8 cellular contexts compared by ENCODE assay signal in the genomic region with DNA sequence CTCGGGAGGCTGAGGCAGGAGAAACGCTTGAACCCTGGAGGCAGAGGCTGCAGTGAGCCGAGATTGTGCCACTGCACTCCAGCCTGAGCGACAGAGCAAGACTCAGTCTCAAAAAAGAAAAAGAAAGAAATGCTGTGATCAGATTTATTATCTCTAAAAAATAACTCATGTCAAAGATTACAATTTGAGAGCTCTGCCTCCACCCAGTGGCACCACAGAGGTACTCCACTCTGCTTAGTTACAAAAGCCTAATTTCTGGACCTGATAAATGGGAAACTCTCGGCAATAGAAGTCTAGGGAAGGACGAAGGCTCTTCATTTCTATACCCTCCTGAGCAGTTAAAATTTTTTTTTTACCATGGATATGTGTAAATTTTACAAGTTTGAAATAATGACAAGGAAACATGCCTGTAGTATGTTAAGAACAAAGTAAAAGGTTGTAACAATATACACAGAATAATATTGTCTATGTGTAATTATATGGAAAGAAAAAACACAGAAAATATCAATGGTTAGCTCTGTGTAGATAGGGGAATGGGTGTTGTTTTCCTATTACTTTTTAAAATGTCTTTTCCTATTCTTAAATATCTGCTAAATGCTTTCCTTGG.
DNase-seq lines count a peak whose midpoint lies in the region; ATAC-seq and TF ChIP-seq lines count a peak whose summit lies in the region.

No MANE protein-coding gene starts in this region.

- no peak for TF ChIP-seq EP300 in Ishikawa (IDR thresholded peaks at IDR 0.05; ENCODE audit: borderline replicate concordance)

- no peak overlapping the region for H3K27ac Mint-ChIP-seq in progenitor cell of endocrine pancreas

- TF ChIP-seq RAD21 in Ishikawa (IDR thresholded peaks at IDR 0.05; ENCODE audit: low read depth): peak; percentile 87

- DNase-seq in DMS79 (lab: John Stamatoyannopoulos, UW): peak; percentile 2
- peak; percentile 53 for DNase-seq in RWPE1 (ENCODE audit: low spot score)
- peak; percentile 27 for DNase-seq in activated gamma-delta T cell treated with anti-CD3 and anti-CD28 coated beads, Interleukin-2, amount 50 U/mL, for 16 hours (ENCODE audit: low read depth)
- peak; percentile 74 for DNase-seq in globus pallidus (ENCODE audit: low spot score)
- DNase-seq in progenitor cell of endocrine pancreas (ENCODE audit: low spot score, unreplicated experiment): no peak

- no peaks in the 10 kb centered on the region for H3K27me3 Mint-ChIP-seq in progenitor cell of endocrine pancreas

- POLR2A ChIA-PET in RWPE1 (lab: Yijun Ruan, JAX; ENCODE audit: low non-redundant PET): interaction anchor here (0.6 kb wide), 1 partner anchor 150 kb away, joined by 3 read pairs; no protein-coding TSS in a partner anchor

- H3K4me3 Mint-ChIP-seq in progenitor cell of endocrine pancreas (ENCODE audit: low read depth): no peak overlapping the region

- H3K9me3 Mint-ChIP-seq in progenitor cell of endocrine pancreas (ENCODE audit: low read depth): no peaks in the 10 kb centered on the region

- H3K27ac ChIP-seq in RWPE1: no peak overlapping the region

- ATAC-seq in GM21528 (IDR thresholded peaks at IDR 0.05; ENCODE audit: low FRiP score, unreplicated experiment) (peak; percentile 91), GM18858 (IDR thresholded peaks at IDR 0.05; ENCODE audit: unreplicated experiment) (no peak)

- H3K4me1 Mint-ChIP-seq in progenitor cell of endocrine pancreas (ENCODE audit: low read depth): peaks cover 6% of the 10 kb centered on the region

- peak; percentile 87 for TF ChIP-seq CTCF in RWPE1 (conservative IDR thresholded peaks at IDR 0.05; ENCODE audit: low read depth)
- peak; percentile 81 for TF ChIP-seq CTCF in progenitor cell of endocrine pancreas (IDR thresholded peaks at IDR 0.05; ENCODE audit: unreplicated experiment)

- no peaks in the 10 kb centered on the region for H3K36me3 Mint-ChIP-seq in progenitor cell of endocrine pancreas (ENCODE audit: insufficient read depth)

- CTCF ChIA-PET in RWPE1 (lab: Yijun Ruan, JAX): interaction anchor here (0.6 to 0.7 kb wide), 3 partner anchors 123 to 505 kb away, joined by 3 to 4 read pairs (median 4); no protein-coding TSS in a partner anchor

TF ChIP-seq in Ishikawa, 13 proteins besides CTCF, POLR2A, EP300 and RAD21:
- TF ChIP-seq EGR1 (IDR thresholded peaks at IDR 0.05) (no peak), ZBTB7A (IDR thresholded peaks at IDR 0.05; ENCODE audit: low read depth) (no peak), TEAD4 (IDR thresholded peaks at IDR 0.05) (no peak), YY1 (IDR thresholded peaks at IDR 0.05; ENCODE audit: low read depth) (no peak), TAF1 (IDR thresholded peaks at IDR 0.05; ENCODE audit: low read depth) (no peak), TCF12 (IDR thresholded peaks at IDR 0.05; ENCODE audit: low read depth) (no peak), CEBPB (IDR thresholded peaks at IDR 0.05) (no peak), CREB1 (IDR thresholded peaks at IDR 0.05; ENCODE audit: low read depth) (no peak), FOXM1 (IDR thresholded peaks at IDR 0.05; ENCODE audit: borderline replicate concordance, low read depth) (no peak), NFIC (IDR thresholded peaks at IDR 0.05) (no peak)
- TF ChIP-seq, protein P1, sequence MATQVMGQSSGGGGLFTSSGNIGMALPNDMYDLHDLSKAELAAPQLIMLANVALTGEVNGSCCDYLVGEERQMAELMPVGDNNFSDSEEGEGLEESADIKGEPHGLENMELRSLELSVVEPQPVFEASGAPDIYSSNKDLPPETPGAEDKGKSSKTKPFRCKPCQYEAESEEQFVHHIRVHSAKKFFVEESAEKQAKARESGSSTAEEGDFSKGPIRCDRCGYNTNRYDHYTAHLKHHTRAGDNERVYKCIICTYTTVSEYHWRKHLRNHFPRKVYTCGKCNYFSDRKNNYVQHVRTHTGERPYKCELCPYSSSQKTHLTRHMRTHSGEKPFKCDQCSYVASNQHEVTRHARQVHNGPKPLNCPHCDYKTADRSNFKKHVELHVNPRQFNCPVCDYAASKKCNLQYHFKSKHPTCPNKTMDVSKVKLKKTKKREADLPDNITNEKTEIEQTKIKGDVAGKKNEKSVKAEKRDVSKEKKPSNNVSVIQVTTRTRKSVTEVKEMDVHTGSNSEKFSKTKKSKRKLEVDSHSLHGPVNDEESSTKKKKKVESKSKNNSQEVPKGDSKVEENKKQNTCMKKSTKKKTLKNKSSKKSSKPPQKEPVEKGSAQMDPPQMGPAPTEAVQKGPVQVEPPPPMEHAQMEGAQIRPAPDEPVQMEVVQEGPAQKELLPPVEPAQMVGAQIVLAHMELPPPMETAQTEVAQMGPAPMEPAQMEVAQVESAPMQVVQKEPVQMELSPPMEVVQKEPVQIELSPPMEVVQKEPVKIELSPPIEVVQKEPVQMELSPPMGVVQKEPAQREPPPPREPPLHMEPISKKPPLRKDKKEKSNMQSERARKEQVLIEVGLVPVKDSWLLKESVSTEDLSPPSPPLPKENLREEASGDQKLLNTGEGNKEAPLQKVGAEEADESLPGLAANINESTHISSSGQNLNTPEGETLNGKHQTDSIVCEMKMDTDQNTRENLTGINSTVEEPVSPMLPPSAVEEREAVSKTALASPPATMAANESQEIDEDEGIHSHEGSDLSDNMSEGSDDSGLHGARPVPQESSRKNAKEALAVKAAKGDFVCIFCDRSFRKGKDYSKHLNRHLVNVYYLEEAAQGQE (IDR thresholded peaks at IDR 0.05; ENCODE audit: low read depth): no peak
- TF ChIP-seq, protein P2, sequence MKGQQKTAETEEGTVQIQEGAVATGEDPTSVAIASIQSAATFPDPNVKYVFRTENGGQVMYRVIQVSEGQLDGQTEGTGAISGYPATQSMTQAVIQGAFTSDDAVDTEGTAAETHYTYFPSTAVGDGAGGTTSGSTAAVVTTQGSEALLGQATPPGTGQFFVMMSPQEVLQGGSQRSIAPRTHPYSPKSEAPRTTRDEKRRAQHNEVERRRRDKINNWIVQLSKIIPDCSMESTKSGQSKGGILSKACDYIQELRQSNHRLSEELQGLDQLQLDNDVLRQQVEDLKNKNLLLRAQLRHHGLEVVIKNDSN (IDR thresholded peaks at IDR 0.05): no peak
- TF ChIP-seq, protein P3, sequence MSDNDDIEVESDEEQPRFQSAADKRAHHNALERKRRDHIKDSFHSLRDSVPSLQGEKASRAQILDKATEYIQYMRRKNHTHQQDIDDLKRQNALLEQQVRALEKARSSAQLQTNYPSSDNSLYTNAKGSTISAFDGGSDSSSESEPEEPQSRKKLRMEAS (IDR thresholded peaks at IDR 0.05): no peak
